Comparison of ENCODE assay signal across 35 cellular contexts in genomic region chr6:112863753-112864152, GRCh38.
"Had no signal": no experiment of that assay in that cellular context is flagged by ENCODE, and none has a peak within 500 bp of the region (broad histone marks: within the 10 kb centered on the region; RNA-seq: fewer than 3 reads in every experiment).

No MANE protein-coding gene starts in this region.

- DNase-seq: Karpas-422, Kasumi-1, MG63, MM.1S, MV-4-11, NCI-H1048, NCI-H1092, NCI-H1092 treated with DMSO at 0.1 percent for 48 hours, NCI-H1105, NCI-H1105 treated with DMSO at 0.1 percent for 48 hours, NCI-H1417, NCI-H1417 treated with DMSO at 0.1 percent for 48 hours, NCI-H1436, NCI-H1436 treated with DMSO at 0.1 percent for 48 hours, NCI-H146, NCI-H1694, NCI-H1694 treated with DMSO at 0.1 percent for 48 hours, NCI-H187, NCI-H187 treated with DMSO at 0.1 percent for 48 hours, NCI-H1930, NCI-H2029, NCI-H2029 treated with DMSO at 0.1 percent for 48 hours, NCI-H2081, NCI-H2081 treated with DMSO at 0.1 percent for 48 hours, NCI-H2107, NCI-H2171, NCI-H2171 treated with DMSO at 0.1 percent for 48 hours, NCI-H2227 treated with DMSO at 0.1 percent for 48 hours, NCI-H226, NCI-H345, NCI-H446, NCI-H446 treated with DMSO at 0.1 percent for 48 hours, NCI-H510A, NCI-H510A treated with DMSO at 0.1 percent for 48 hours, NCI-H524 had no signal

- H3K4me3 ChIP-seq: MG63 had no signal

- H3K36me3 ChIP-seq: MG63 had no signal

- H3K27me3 ChIP-seq: MG63 had no signal

- H3K9me3 ChIP-seq: MG63 had no signal
